Comparison of ENCODE assay signal across 8 cellular contexts in genomic region chr1:215526147-215526845, GRCh38. TPM values are rescaled to one million over a fixed set of nuclear protein-coding genes. Genes with fewer than 3 reads are reported as not detected.
DNase-seq lines count a peak whose midpoint lies in the region; ATAC-seq, FAIRE-seq and TF ChIP-seq lines count a peak whose summit lies in the region.

No MANE protein-coding gene starts in this region.

- FAIRE-seq in bronchial epithelial cell (lab: Jason Lieb, UNC) = no peak

- H3K4me1 ChIP-seq in BE2C = no peaks in the 10 kb centered on the region

- H3K9me3 ChIP-seq in BE2C = no peaks in the 10 kb centered on the region

- no peaks in the 10 kb centered on the region for H3K36me3 ChIP-seq in BE2C
- H3K36me3 ChIP-seq in bronchial epithelial cell (ENCODE audit: control insufficient read depth, insufficient read depth, low read length) = no peaks in the 10 kb centered on the region

- no peak for DNase-seq in BE2C
- peak; percentile 83 for DNase-seq in NCI-H510A treated with DMSO at 0.1 percent for 48 hours (lab: John Stamatoyannopoulos, UW)
- DNase-seq in bronchial epithelial cell (ENCODE audit: low read depth) = peak; percentile 64
- DNase-seq in lung microvascular endothelial cell (ENCODE audit: low read depth in 2 of 2) = peak; percentile 54 to 63

- ATAC-seq in GM18858 (IDR thresholded peaks at IDR 0.05; ENCODE audit: unreplicated experiment) (peak; percentile 39), HG03432 (IDR thresholded peaks at IDR 0.05; ENCODE audit: unreplicated experiment) (peak; percentile 57), GM19324 (IDR thresholded peaks at IDR 0.05; ENCODE audit: low FRiP score, unreplicated experiment) (no peak), HG02588 (IDR thresholded peaks at IDR 0.05; ENCODE audit: unreplicated experiment) (no peak)

- peak; percentile 57 for TF ChIP-seq CTCF in BE2C (IDR thresholded peaks at IDR 0.05; ENCODE audit: low read depth, low read length)
- TF ChIP-seq CTCF in bronchial epithelial cell (IDR thresholded peaks at IDR 0.05; ENCODE audit: insufficient read depth, low read length, severe bottlenecking) = peak; percentile 27

- H3K4me3 ChIP-seq in BE2C (ENCODE audit: low read depth, low read length) (no peak overlapping the region), bronchial epithelial cell (ENCODE audit: low read depth, low read length) (no peak overlapping the region)

- no peaks in the 10 kb centered on the region; the same call in 1 of the 2 replicates for H3K27me3 ChIP-seq in BE2C
- H3K27me3 ChIP-seq in bronchial epithelial cell (ENCODE audit: control insufficient read depth, insufficient read depth, low read length) = no peaks in the 10 kb centered on the region

RNA-seq across cellular contexts. Expression of gene KCTD3, which starts 40.8 kb away (rescaled TPM):
- polyA plus RNA-seq in BE2C (2012; ENCODE audit: insufficient read depth, insufficient read length, low read depth) = 29.3 TPM
- 29.1 and 32.9 TPM in 2 replicates for total RNA-seq in bronchial epithelial cell
- 34.2 and 38.9 TPM in 2 replicates for total RNA-seq in lung microvascular endothelial cell

Comparison
In these comparisons a context has a peak if more than half of its experiments do, and no peak if none do; other contexts are left out.
1. ATAC-seq: peak in GM18858 (single experiment) and HG03432 (single experiment); none in GM19324 (single experiment) and HG02588 (single experiment).